ENCODE assay signal across 26 cellular contexts in genomic region chr6:122903266-122903915, GRCh38.
"Had no signal": no experiment of that assay in that cellular context is flagged by ENCODE, and none has a peak within 500 bp of the region (broad histone marks: within the 10 kb centered on the region; RNA-seq: fewer than 3 reads in every experiment).

No MANE protein-coding gene starts in this region.

- H3K27ac Mint-ChIP-seq: naive thymus-derived CD8-positive, alpha-beta T cell; nephron; stimulated activated effector memory CD8-positive, alpha-beta T cell treated with anti-CD3 and anti-CD28 coated beads, Interleukin-12 subunit alpha, Interleukin-12 subunit beta, amount 100 ng/mL, for 72 hours; stimulated activated naive CD8-positive, alpha-beta T cell treated with anti-CD3 and anti-CD28 coated beads, Interleukin-15, Interleukin-2, amounts not matched to agents 100 ng/mL and 50 ng/mL, for 24 hours; type B pancreatic cell had no signal

- DNase-seq: islet precursor cell; left ventricle myocardium superior; lower lobe of right lung; mammary epithelial cell; mesenchymal stem cell; naive thymus-derived CD8-positive, alpha-beta T cell; nucleus accumbens; pancreas; posterior cingulate gyrus; retina; right cardiac atrium; sigmoid colon; small intestine; spleen; stimulated activated CD4-positive, alpha-beta T cell treated with anti-CD3 and anti-CD28 coated beads, Interleukin-4, amount 100 ng/mL, for 24 hours; stimulated activated naive CD4-positive, alpha-beta T cell; tibial artery had no signal

- FAIRE-seq: pancreas, small intestine had no signal

- H3K4me3 ChIP-seq: lower lobe of right lung, pancreas, prostate gland, sigmoid colon, spleen, suprapubic skin, thoracic aorta, tibial artery, vagina had no signal

- H3K36me3 Mint-ChIP-seq: naive thymus-derived CD8-positive, alpha-beta T cell; stimulated activated effector memory CD8-positive, alpha-beta T cell treated with anti-CD3 and anti-CD28 coated beads, Interleukin-12 subunit alpha, Interleukin-12 subunit beta, amount 100 ng/mL, for 72 hours; type B pancreatic cell had no signal

- H3K36me3 ChIP-seq: lower lobe of right lung, pancreas, prostate gland, sigmoid colon, spleen, suprapubic skin, thoracic aorta, tibial artery, vagina had no signal

- H3K4me3 Mint-ChIP-seq: naive thymus-derived CD8-positive, alpha-beta T cell; nephron; neural crest cell; stimulated activated effector memory CD8-positive, alpha-beta T cell treated with anti-CD3 and anti-CD28 coated beads, Interleukin-12 subunit alpha, Interleukin-12 subunit beta, amount 100 ng/mL, for 72 hours; stimulated activated naive CD8-positive, alpha-beta T cell treated with anti-CD3 and anti-CD28 coated beads, Interleukin-15, Interleukin-2, amounts not matched to agents 100 ng/mL and 50 ng/mL, for 24 hours; type B pancreatic cell had no signal

- H3K4me1 Mint-ChIP-seq: naive thymus-derived CD8-positive, alpha-beta T cell; nephron; neural crest cell; stimulated activated effector memory CD8-positive, alpha-beta T cell treated with anti-CD3 and anti-CD28 coated beads, Interleukin-12 subunit alpha, Interleukin-12 subunit beta, amount 100 ng/mL, for 72 hours had no signal

- H3K27me3 Mint-ChIP-seq: stimulated activated naive CD8-positive, alpha-beta T cell treated with anti-CD3 and anti-CD28 coated beads, Interleukin-15, Interleukin-2, amounts not matched to agents 100 ng/mL and 50 ng/mL, for 24 hours had no signal

- ATAC-seq: left ventricle myocardium superior; lower lobe of right lung; naive thymus-derived CD8-positive, alpha-beta T cell; pancreas; right cardiac atrium; stimulated activated effector memory CD8-positive, alpha-beta T cell treated with anti-CD3 and anti-CD28 coated beads, Interleukin-12 subunit alpha, Interleukin-12 subunit beta, amount 100 ng/mL, for 72 hours had no signal

- H3K4me1 ChIP-seq: lower lobe of right lung, pancreas, prostate gland, sigmoid colon, spleen, suprapubic skin, tibial artery, vagina had no signal

- H3K27me3 ChIP-seq: pancreas, sigmoid colon, spleen, suprapubic skin, tibial artery, vagina had no signal

- H3K9me3 Mint-ChIP-seq: nephron, neural crest cell, type B pancreatic cell had no signal

- H3K27ac ChIP-seq: lower lobe of right lung, pancreas, prostate gland, sigmoid colon, spleen, suprapubic skin, thoracic aorta, tibial artery, vagina had no signal

- H3K9me3 ChIP-seq: lower lobe of right lung, pancreas, prostate gland, sigmoid colon, spleen, suprapubic skin, thoracic aorta, tibial artery, vagina had no signal
